ENCODE assay signal across 15 cellular contexts in genomic region chr1:205442051-205442721, GRCh38. TPM values are rescaled to one million over a fixed set of nuclear protein-coding genes. Genes with fewer than 3 reads are reported as not detected.
DNase-seq lines count a peak whose midpoint lies in the region; ATAC-seq, FAIRE-seq and TF ChIP-seq lines count a peak whose summit lies in the region.
"Had no signal": no experiment of that assay in that cellular context is flagged by ENCODE, and none has a peak within 500 bp of the region (broad histone marks: within the 10 kb centered on the region; RNA-seq: fewer than 3 reads in every experiment).

No MANE protein-coding gene starts in this region.

- H3K9me3 ChIP-seq in HCT116 (ENCODE audit: control insufficient read depth in 1 of 2, insufficient read depth in 1 of 2, low read depth in 1 of 2, low read length in 2 of 2): no peaks in the 10 kb centered on the region
- no peaks in the 10 kb centered on the region for H3K9me3 ChIP-seq in astrocyte (ENCODE audit: insufficient read depth, low read depth, low read length)
- H3K9me3 ChIP-seq in mesodermal cell (ENCODE audit: control insufficient read depth, low read length): no peaks in the 10 kb centered on the region

- intact Hi-C loops in HCT116 (cut with micrococcal nuclease): loop anchor here (5.0 kb wide), 1 partner anchor 45 kb away; no protein-coding TSS in a partner anchor

- H4K20me1 ChIP-seq in HCT116 (ENCODE audit: insufficient read depth) (no peaks in the 10 kb centered on the region), astrocyte (ENCODE audit: insufficient read depth, low read length) (peaks cover 10% of the 10 kb centered on the region)

- H3K4me2 ChIP-seq in HCT116 (ENCODE audit: low read length) (peak overlapping the region; percentile 72), astrocyte (ENCODE audit: low read length) (no peak overlapping the region)

- no peaks in the 10 kb centered on the region for H3K36me3 Mint-ChIP-seq in astrocyte (ENCODE audit: low read depth, unreplicated experiment)
- H3K36me3 Mint-ChIP-seq: naive thymus-derived CD4-positive, alpha-beta T cell had no signal

- in situ Hi-C loops in ACHN (cut with HindIII; ENCODE audit: low pct_ligation_motif_present, low pct_unique_long_range_greater_than_20kb, low sequenced_read_pairs): no loop called here

- WGBS in mesodermal cell (ENCODE audit: insufficient coverage in 2 of 2), 2 experiments: 54 to 73% methylated on average over 3 to 7 of the region's 12 CpGs

- H3K27me3 ChIP-seq in HCT116 (ENCODE audit: insufficient read depth, low read length) (no peaks in the 10 kb centered on the region), astrocyte (ENCODE audit: insufficient read depth, low read length) (no peaks in the 10 kb centered on the region)

- H3K9me3 Mint-ChIP-seq in astrocyte (ENCODE audit: unreplicated experiment): no peaks in the 10 kb centered on the region
- H3K9me3 Mint-ChIP-seq: HFFc6; naive thymus-derived CD4-positive, alpha-beta T cell had no signal

- peaks cover 61 to 91% of the 10 kb centered on the region in 2 experiments for H3K4me1 ChIP-seq in HCT116 (ENCODE audit: control insufficient read depth in 1 of 2, insufficient read depth in 2 of 2, low read length in 2 of 2)
- H3K4me1 ChIP-seq in astrocyte (ENCODE audit: insufficient read depth, low read length): peaks cover 22% of the 10 kb centered on the region
- H3K4me1 ChIP-seq in mesodermal cell (ENCODE audit: control insufficient read depth, insufficient read depth, low read length, poor library complexity, severe bottlenecking): peaks cover 59% of the 10 kb centered on the region

- H3K4me1 Mint-ChIP-seq in astrocyte (ENCODE audit: low read depth, unreplicated experiment): peaks cover 57% of the 10 kb centered on the region

- H3K4me3 ChIP-seq in HCT116 (replicated peaks in 1 of 2; ENCODE audit: low read depth in 1 of 2, low read length in 2 of 2) (peak overlapping the region; percentile 2 to 15; a peak in 1 of 4 replicates), astrocyte (ENCODE audit: insufficient read depth, low read depth, low read length) (no peak overlapping the region), mesodermal cell (ENCODE audit: extremely low read depth, insufficient read depth, low read length, poor library complexity, severe bottlenecking) (no peak overlapping the region)

- H3K27ac ChIP-seq in HCT116 (ENCODE audit: low read depth, low read length) (peak overlapping the region; percentile 80), astrocyte (ENCODE audit: low read depth, low read length) (no peak overlapping the region), mesodermal cell (ENCODE audit: low read depth, low read length, severe bottlenecking) (peak overlapping the region; percentile 83)

- BruUV-seq in HCT116 (replicated peaks; lab: Mats Ljungman, UMichigan): no TSS peak

- TF ChIP-seq POLR2A in HCT116 (IDR thresholded peaks at IDR 0.05; ENCODE audit: borderline replicate concordance, extremely low read depth, insufficient read depth, insufficient read length): no peak

- H3K27me3 Mint-ChIP-seq in astrocyte (ENCODE audit: low read depth, unreplicated experiment): no peaks in the 10 kb centered on the region

- CTCF ChIA-PET in HCT116 (lab: Charles Lee): interaction anchor here (1.1 to 3.2 kb wide), 6 partner anchors 11 to 106 kb away, joined by 3 to 37 read pairs (median 8); no protein-coding TSS in a partner anchor

- H3K36me3 ChIP-seq in HCT116 (ENCODE audit: control insufficient read depth in 1 of 2, insufficient read depth in 2 of 2, low read length in 2 of 2) (peaks cover 0 to 5% of the 10 kb centered on the region in 2 experiments; a peak in 1 of 4 replicates), astrocyte (ENCODE audit: insufficient read depth, low read length) (no peaks in the 10 kb centered on the region), mesodermal cell (ENCODE audit: control insufficient read depth, insufficient read depth, low read length) (no peaks in the 10 kb centered on the region)

- H3K9me2 ChIP-seq in HCT116 (ENCODE audit: insufficient read depth): no peaks in the 10 kb centered on the region

- no peak for TF ChIP-seq CTCF in HCT116 (IDR thresholded peaks at IDR 0.05 in 2 of 3, conservative IDR thresholded peaks at IDR 0.05 in 1 of 3; ENCODE audit: borderline replicate concordance in 1 of 3, insufficient read depth in 1 of 3, low read depth in 2 of 3, low read length in 2 of 3)
- TF ChIP-seq CTCF in astrocyte (IDR thresholded peaks at IDR 0.05; ENCODE audit: insufficient read depth, low read depth, low read length): no peak

- peak; percentile 35 for ATAC-seq in HCT116
- ATAC-seq in GM21786 (IDR thresholded peaks at IDR 0.05; ENCODE audit: unreplicated experiment): no peak
- ATAC-seq: naive thymus-derived CD4-positive, alpha-beta T cell had no signal

- DNase-seq in ACHN (peak; percentile 85), HCT116 (ENCODE audit: low read depth, low spot score) (no peak), astrocyte (ENCODE audit: low read depth) (no peak), HCEC 1CT (no peak), NCI-H2107 (lab: John Stamatoyannopoulos, UW) (no peak)
- DNase-seq in activated CD4-positive, alpha-beta T cell treated with anti-CD3 and anti-CD28 coated beads for 4 hours: no peak
- DNase-seq: COR-L47; HFFc6; naive thymus-derived CD4-positive, alpha-beta T cell; NCI-H1930; stimulated activated CD4-positive, alpha-beta T cell treated with anti-CD3 and anti-CD28 coated beads, Interleukin-4, amount 100 ng/mL, for 24 hours had no signal

- H3K27ac Mint-ChIP-seq in astrocyte (ENCODE audit: unreplicated experiment): peak overlapping the region; percentile 24
- H3K27ac Mint-ChIP-seq: HFFc6 had no signal

- H2AFZ ChIP-seq in HCT116 (ENCODE audit: low read depth, low read length, poor library complexity, severe bottlenecking): no peak overlapping the region
- no peak overlapping the region for H2AFZ ChIP-seq in astrocyte (ENCODE audit: low read depth, low read length)

- H3K9ac ChIP-seq in HCT116 (ENCODE audit: low read length): peak overlapping the region; percentile 52
- H3K9ac ChIP-seq in astrocyte (ENCODE audit: low read length): no peak overlapping the region

- peaks cover 6% of the 10 kb centered on the region; the same call in 1 of the 2 replicates for H3K79me2 ChIP-seq in HCT116 (ENCODE audit: insufficient read depth, low read length)
- H3K79me2 ChIP-seq in astrocyte (ENCODE audit: insufficient read depth, low read length): no peaks in the 10 kb centered on the region

- no peak for FAIRE-seq in astrocyte (lab: Jason Lieb, UNC)

- H3K4me3 Mint-ChIP-seq in astrocyte (ENCODE audit: unreplicated experiment): no peak overlapping the region
- H3K4me3 Mint-ChIP-seq: HFFc6 had no signal

- RAD21 ChIA-PET in HCT116 (lab: Charles Lee; ENCODE audit: low non-redundant PET in 1 of 2, low total read pairs in 2 of 2, uncharacterized antibody in 2 of 2, unreplicated experiment in 2 of 2): interaction anchor here (0.8 to 2.8 kb wide), 4 partner anchors 8 to 82 kb away, joined by 3 to 17 read pairs (median 7); no protein-coding TSS in a partner anchor

- POLR2A ChIA-PET in HCT116 (lab: Charles Lee): interaction anchor here (0.9 to 3.1 kb wide), 5 partner anchors 8 to 46 kb away, joined by 3 to 18 read pairs (median 4); no protein-coding TSS in a partner anchor

- no peak for TF ChIP-seq RAD21 in HCT116 (IDR thresholded peaks at IDR 0.05; ENCODE audit: low read depth)

TF ChIP-seq in HCT116, 20 proteins besides CTCF, POLR2A, EP300 and RAD21:
- TF ChIP-seq POLR2AphosphoS5 (IDR thresholded peaks at IDR 0.05; ENCODE audit: low read depth, low read length): 0 out of 2 replicates have a peak, but pooled peaks have one; percentile 12
- TF ChIP-seq EZH2phosphoT487 (IDR thresholded peaks at IDR 0.05; ENCODE audit: borderline replicate concordance): no peak

RNA-seq across cellular contexts. Expression of gene BLACAT1, which starts 13.7 kb away (rescaled TPM):
- total RNA-seq in HCT116 (2021; ENCODE audit: unreplicated experiment) (3.9 TPM), astrocyte (2.2 and 2.3 TPM in 2 replicates)
- 3.2 and 4.4 TPM in 2 replicates for polyA plus RNA-seq in HCT116 (2012)
- polyA plus RNA-seq in mesodermal cell (2013, experiment 1 of 2): 3.2 TPM
- 2.5 TPM for polyA plus RNA-seq in mesodermal cell (2013, experiment 2 of 2)
- total RNA-seq: cardiac septum, glomerular endothelial cell, HFFc6 had no signal

RNA-seq across cellular contexts. Expression of gene LEMD1, which starts 20.3 kb away (rescaled TPM):
- total RNA-seq in HCT116 (2021; ENCODE audit: unreplicated experiment): 11.9 TPM
- polyA plus RNA-seq in HCT116 (2012): 14.9 and 21.8 TPM in 2 replicates
- total RNA-seq in astrocyte: 2.5 and 3.1 TPM in 2 replicates
- 7.1 TPM for polyA plus RNA-seq in mesodermal cell (2013, experiment 1 of 2)
- 4.1 TPM for polyA plus RNA-seq in mesodermal cell (2013, experiment 2 of 2)
- total RNA-seq: cardiac septum, glomerular endothelial cell, HFFc6 had no signal
- polyA plus RNA-seq: naive thymus-derived CD4-positive, alpha-beta T cell had no signal

Comparison
In these comparisons a context has a peak if more than half of its experiments do, and no peak if none do; other contexts are left out.
1. H3K4me3 ChIP-seq: peak in HCT116 (2 of 2); none in astrocyte (single experiment) and mesodermal cell (single experiment).